1 cellular context compared by ENCODE assay signal in the genomic region with DNA sequence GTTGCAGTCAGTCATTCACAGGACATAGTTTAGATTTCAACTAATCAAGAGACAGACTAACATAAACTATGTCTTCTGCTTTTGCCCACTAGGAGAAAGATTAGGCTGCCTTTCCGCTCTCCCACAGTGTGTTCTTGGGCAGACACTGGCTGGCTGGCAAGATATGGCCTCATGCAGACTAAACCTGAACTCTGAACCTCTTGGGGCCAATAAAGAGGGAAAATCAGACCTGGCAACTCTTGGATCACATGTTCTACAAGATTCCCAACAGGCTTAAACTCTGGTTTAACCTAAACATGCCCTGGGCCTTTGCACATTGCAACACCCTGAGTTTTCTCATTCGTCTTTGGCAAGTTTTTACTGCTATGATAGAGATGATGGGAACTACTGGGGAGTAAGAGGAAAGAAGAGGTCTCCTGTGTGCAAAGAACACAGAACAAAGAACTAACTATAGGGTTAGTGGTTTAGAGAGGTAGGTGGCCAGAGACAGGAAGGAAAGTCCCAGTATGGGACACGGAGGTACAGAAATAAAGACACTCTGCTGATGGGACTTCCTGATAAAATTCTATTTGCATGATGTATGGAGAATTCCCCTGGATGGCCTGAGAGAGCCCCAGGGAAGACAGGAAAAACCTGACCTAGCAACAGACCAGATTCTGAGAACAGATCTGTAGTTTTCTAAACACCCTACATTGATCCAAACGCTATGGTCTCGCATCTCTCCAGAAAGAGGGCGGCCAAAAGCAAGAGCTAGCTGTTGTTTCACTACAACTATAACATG.
TF ChIP-seq lines count a peak whose summit lies in the region.

No MANE protein-coding gene starts in this region.

TF ChIP-seq in HepG2, 621 proteins besides CTCF, POLR2A, EP300 and RAD21 (continued from another document and continues in another):
- TF ChIP-seq, protein P1, sequence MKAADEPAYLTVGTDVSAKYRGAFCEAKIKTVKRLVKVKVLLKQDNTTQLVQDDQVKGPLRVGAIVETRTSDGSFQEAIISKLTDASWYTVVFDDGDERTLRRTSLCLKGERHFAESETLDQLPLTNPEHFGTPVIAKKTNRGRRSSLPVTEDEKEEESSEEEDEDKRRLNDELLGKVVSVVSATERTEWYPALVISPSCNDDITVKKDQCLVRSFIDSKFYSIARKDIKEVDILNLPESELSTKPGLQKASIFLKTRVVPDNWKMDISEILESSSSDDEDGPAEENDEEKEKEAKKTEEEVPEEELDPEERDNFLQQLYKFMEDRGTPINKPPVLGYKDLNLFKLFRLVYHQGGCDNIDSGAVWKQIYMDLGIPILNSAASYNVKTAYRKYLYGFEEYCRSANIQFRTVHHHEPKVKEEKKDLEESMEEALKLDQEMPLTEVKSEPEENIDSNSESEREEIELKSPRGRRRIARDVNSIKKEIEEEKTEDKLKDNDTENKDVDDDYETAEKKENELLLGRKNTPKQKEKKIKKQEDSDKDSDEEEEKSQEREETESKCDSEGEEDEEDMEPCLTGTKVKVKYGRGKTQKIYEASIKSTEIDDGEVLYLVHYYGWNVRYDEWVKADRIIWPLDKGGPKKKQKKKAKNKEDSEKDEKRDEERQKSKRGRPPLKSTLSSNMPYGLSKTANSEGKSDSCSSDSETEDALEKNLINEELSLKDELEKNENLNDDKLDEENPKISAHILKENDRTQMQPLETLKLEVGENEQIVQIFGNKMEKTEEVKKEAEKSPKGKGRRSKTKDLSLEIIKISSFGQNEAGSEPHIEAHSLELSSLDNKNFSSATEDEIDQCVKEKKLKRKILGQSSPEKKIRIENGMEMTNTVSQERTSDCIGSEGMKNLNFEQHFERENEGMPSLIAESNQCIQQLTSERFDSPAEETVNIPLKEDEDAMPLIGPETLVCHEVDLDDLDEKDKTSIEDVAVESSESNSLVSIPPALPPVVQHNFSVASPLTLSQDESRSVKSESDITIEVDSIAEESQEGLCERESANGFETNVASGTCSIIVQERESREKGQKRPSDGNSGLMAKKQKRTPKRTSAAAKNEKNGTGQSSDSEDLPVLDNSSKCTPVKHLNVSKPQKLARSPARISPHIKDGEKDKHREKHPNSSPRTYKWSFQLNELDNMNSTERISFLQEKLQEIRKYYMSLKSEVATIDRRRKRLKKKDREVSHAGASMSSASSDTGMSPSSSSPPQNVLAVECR (CRISPR knock-in tag; IDR thresholded peaks at IDR 0.05; ENCODE audit: borderline replicate concordance), result peak; percentile 40; the same call in 1 of the 2 replicates
- TF ChIP-seq SNAPC2 (CRISPR knock-in tag; IDR thresholded peaks at IDR 0.05) (no peak), KAT2B (IDR thresholded peaks at IDR 0.05; ENCODE audit: borderline replicate concordance, low read depth, low read length) (no peak), CAMTA2 (CRISPR knock-in tag; IDR thresholded peaks at IDR 0.05; ENCODE audit: borderline replicate concordance) (no peak), NFATC3 (CRISPR knock-in tag; IDR thresholded peaks at IDR 0.05) (no peak), ZNF234 (CRISPR knock-in tag; conservative IDR thresholded peaks at IDR 0.05) (no peak), CCDC6 (CRISPR knock-in tag; IDR thresholded peaks at IDR 0.05) (no peak), RFXANK (CRISPR knock-in tag; IDR thresholded peaks at IDR 0.05) (no peak), YY1 (IDR thresholded peaks at IDR 0.05; ENCODE audit: insufficient read depth, insufficient replicate concordance, low read depth, low read length) (no peak), HCFC1 (IDR thresholded peaks at IDR 0.05; ENCODE audit: low read depth, low read length) (no peak), ZNF777 (CRISPR knock-in tag; IDR thresholded peaks at IDR 0.05) (no peak), HOXA5 (CRISPR knock-in tag; IDR thresholded peaks at IDR 0.05) (no peak), JUNB (CRISPR knock-in tag; IDR thresholded peaks at IDR 0.05; ENCODE audit: borderline replicate concordance) (no peak), KLF16 (CRISPR knock-in tag; IDR thresholded peaks at IDR 0.05) (no peak), ELF1 (CRISPR knock-in tag; IDR thresholded peaks at IDR 0.05) (no peak), ZNF354B (CRISPR knock-in tag; IDR thresholded peaks at IDR 0.05) (no peak), HOXA3 (CRISPR knock-in tag; IDR thresholded peaks at IDR 0.05) (no peak), ZNF558 (CRISPR knock-in tag; IDR thresholded peaks at IDR 0.05; ENCODE audit: borderline replicate concordance) (no peak), TSC22D2 (CRISPR knock-in tag; IDR thresholded peaks at IDR 0.05; ENCODE audit: borderline replicate concordance) (no peak), MED13 (CRISPR knock-in tag; IDR thresholded peaks at IDR 0.05) (no peak), ZFP90 (CRISPR knock-in tag; IDR thresholded peaks at IDR 0.05; ENCODE audit: borderline replicate concordance) (no peak), ZNF335 (CRISPR knock-in tag; IDR thresholded peaks at IDR 0.05) (no peak), HDAC6 (IDR thresholded peaks at IDR 0.05; ENCODE audit: low read depth, low read length) (no peak), ZNF160 (CRISPR knock-in tag; IDR thresholded peaks at IDR 0.05) (no peak), ZFP62 (CRISPR knock-in tag; IDR thresholded peaks at IDR 0.05) (no peak), ZBTB3 (CRISPR knock-in tag; IDR thresholded peaks at IDR 0.05; ENCODE audit: borderline replicate concordance, low read depth) (no peak), TEAD2 (CRISPR knock-in tag; IDR thresholded peaks at IDR 0.05) (no peak), FOXA3 (CRISPR knock-in tag; IDR thresholded peaks at IDR 0.05) (peak; percentile 42; the same call in 1 of the 2 replicates), HNF4A (CRISPR knock-in tag; IDR thresholded peaks at IDR 0.05) (peak; percentile 90), ZFAT (CRISPR knock-in tag; conservative IDR thresholded peaks at IDR 0.05) (no peak), ZNF136 (CRISPR knock-in tag; IDR thresholded peaks at IDR 0.05; ENCODE audit: low read depth) (no peak)
- TF ChIP-seq, protein P2, sequence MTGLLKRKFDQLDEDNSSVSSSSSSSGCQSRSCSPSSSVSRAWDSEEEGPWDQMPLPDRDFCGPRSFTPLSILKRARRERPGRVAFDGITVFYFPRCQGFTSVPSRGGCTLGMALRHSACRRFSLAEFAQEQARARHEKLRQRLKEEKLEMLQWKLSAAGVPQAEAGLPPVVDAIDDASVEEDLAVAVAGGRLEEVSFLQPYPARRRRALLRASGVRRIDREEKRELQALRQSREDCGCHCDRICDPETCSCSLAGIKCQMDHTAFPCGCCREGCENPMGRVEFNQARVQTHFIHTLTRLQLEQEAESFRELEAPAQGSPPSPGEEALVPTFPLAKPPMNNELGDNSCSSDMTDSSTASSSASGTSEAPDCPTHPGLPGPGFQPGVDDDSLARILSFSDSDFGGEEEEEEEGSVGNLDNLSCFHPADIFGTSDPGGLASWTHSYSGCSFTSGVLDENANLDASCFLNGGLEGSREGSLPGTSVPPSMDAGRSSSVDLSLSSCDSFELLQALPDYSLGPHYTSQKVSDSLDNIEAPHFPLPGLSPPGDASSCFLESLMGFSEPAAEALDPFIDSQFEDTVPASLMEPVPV (CRISPR knock-in tag; IDR thresholded peaks at IDR 0.05), result no peak
- TF ChIP-seq, protein P3, sequence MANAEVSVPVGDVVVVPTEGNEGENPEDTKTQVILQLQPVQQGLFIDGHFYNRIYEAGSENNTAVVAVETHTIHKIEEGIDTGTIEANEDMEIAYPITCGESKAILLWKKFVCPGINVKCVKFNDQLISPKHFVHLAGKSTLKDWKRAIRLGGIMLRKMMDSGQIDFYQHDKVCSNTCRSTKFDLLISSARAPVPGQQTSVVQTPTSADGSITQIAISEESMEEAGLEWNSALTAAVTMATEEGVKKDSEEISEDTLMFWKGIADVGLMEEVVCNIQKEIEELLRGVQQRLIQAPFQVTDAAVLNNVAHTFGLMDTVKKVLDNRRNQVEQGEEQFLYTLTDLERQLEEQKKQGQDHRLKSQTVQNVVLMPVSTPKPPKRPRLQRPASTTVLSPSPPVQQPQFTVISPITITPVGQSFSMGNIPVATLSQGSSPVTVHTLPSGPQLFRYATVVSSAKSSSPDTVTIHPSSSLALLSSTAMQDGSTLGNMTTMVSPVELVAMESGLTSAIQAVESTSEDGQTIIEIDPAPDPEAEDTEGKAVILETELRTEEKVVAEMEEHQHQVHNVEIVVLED (CRISPR knock-in tag; IDR thresholded peaks at IDR 0.05; ENCODE audit: borderline replicate concordance), result no peak
- TF ChIP-seq, protein P4, sequence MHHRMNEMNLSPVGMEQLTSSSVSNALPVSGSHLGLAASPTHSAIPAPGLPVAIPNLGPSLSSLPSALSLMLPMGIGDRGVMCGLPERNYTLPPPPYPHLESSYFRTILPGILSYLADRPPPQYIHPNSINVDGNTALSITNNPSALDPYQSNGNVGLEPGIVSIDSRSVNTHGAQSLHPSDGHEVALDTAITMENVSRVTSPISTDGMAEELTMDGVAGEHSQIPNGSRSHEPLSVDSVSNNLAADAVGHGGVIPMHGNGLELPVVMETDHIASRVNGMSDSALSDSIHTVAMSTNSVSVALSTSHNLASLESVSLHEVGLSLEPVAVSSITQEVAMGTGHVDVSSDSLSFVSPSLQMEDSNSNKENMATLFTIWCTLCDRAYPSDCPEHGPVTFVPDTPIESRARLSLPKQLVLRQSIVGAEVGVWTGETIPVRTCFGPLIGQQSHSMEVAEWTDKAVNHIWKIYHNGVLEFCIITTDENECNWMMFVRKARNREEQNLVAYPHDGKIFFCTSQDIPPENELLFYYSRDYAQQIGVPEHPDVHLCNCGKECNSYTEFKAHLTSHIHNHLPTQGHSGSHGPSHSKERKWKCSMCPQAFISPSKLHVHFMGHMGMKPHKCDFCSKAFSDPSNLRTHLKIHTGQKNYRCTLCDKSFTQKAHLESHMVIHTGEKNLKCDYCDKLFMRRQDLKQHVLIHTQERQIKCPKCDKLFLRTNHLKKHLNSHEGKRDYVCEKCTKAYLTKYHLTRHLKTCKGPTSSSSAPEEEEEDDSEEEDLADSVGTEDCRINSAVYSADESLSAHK (CRISPR knock-in tag; IDR thresholded peaks at IDR 0.05; ENCODE audit: borderline replicate concordance), result no peak
- TF ChIP-seq, protein P5, sequence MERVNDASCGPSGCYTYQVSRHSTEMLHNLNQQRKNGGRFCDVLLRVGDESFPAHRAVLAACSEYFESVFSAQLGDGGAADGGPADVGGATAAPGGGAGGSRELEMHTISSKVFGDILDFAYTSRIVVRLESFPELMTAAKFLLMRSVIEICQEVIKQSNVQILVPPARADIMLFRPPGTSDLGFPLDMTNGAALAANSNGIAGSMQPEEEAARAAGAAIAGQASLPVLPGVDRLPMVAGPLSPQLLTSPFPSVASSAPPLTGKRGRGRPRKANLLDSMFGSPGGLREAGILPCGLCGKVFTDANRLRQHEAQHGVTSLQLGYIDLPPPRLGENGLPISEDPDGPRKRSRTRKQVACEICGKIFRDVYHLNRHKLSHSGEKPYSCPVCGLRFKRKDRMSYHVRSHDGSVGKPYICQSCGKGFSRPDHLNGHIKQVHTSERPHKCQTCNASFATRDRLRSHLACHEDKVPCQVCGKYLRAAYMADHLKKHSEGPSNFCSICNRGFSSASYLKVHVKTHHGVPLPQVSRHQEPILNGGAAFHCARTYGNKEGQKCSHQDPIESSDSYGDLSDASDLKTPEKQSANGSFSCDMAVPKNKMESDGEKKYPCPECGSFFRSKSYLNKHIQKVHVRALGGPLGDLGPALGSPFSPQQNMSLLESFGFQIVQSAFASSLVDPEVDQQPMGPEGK (CRISPR knock-in tag; IDR thresholded peaks at IDR 0.05), result no peak
- TF ChIP-seq, protein P6, sequence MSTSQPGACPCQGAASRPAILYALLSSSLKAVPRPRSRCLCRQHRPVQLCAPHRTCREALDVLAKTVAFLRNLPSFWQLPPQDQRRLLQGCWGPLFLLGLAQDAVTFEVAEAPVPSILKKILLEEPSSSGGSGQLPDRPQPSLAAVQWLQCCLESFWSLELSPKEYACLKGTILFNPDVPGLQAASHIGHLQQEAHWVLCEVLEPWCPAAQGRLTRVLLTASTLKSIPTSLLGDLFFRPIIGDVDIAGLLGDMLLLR (CRISPR knock-in tag; IDR thresholded peaks at IDR 0.05), result no peak
- TF ChIP-seq, protein P7, sequence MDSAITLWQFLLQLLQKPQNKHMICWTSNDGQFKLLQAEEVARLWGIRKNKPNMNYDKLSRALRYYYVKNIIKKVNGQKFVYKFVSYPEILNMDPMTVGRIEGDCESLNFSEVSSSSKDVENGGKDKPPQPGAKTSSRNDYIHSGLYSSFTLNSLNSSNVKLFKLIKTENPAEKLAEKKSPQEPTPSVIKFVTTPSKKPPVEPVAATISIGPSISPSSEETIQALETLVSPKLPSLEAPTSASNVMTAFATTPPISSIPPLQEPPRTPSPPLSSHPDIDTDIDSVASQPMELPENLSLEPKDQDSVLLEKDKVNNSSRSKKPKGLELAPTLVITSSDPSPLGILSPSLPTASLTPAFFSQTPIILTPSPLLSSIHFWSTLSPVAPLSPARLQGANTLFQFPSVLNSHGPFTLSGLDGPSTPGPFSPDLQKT (CRISPR knock-in tag; IDR thresholded peaks at IDR 0.05; ENCODE audit: borderline replicate concordance), result no peak
- TF ChIP-seq, protein P8, sequence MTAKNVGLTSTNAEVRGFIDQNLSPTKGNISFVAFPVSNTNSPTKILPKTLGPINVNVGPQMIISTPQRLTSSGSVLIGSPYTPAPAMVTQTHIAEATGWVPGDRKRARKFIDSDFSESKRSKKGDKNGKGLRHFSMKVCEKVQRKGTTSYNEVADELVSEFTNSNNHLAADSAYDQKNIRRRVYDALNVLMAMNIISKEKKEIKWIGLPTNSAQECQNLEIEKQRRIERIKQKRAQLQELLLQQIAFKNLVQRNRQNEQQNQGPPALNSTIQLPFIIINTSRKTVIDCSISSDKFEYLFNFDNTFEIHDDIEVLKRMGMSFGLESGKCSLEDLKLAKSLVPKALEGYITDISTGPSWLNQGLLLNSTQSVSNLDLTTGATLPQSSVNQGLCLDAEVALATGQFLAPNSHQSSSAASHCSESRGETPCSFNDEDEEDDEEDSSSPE (CRISPR knock-in tag; IDR thresholded peaks at IDR 0.05), result peak; percentile 48; the same call in 1 of the 2 replicates
- TF ChIP-seq, protein P9, sequence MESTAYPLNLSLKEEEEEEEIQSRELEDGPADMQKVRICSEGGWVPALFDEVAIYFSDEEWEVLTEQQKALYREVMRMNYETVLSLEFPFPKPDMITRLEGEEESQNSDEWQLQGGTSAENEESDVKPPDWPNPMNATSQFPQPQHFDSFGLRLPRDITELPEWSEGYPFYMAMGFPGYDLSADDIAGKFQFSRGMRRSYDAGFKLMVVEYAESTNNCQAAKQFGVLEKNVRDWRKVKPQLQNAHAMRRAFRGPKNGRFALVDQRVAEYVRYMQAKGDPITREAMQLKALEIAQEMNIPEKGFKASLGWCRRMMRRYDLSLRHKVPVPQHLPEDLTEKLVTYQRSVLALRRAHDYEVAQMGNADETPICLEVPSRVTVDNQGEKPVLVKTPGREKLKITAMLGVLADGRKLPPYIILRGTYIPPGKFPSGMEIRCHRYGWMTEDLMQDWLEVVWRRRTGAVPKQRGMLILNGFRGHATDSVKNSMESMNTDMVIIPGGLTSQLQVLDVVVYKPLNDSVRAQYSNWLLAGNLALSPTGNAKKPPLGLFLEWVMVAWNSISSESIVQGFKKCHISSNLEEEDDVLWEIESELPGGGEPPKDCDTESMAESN (CRISPR knock-in tag; conservative IDR thresholded peaks at IDR 0.05), result no peak
